In the genomic region with DNA sequence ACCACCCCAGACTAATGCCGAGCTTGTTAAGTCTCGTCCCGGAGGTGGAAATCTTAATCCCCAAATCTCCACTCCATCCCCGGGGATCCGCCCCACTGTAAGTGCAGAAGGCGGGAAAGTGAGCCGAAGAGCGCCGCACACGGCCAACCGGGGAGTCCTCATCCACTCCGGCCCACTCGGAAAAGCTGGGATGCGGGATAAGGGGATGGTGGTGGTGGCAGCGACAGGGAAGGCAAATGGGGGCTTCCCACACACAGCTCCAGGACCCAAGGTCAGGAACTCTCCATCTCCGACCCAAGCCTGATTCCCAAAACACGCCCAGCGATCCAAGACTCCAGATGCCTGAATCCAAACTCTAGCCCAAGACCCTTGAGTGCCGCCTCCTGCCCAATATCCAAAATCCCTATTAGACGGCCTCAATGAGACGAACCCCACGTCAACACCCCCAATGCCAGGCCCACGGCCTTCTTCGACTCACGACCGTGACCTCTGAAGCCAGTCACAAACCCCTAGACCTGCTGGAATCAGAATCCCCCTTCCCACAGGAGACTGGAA, we compare ENCODE assay signal across 1 cellular context.
TF ChIP-seq lines count a peak whose summit lies in the region.

No MANE protein-coding gene starts in this region.

TF ChIP-seq in GM12878, 131 proteins besides CTCF, POLR2A, EP300 and RAD21 (continued from another document):
- TF ChIP-seq, protein P1, sequence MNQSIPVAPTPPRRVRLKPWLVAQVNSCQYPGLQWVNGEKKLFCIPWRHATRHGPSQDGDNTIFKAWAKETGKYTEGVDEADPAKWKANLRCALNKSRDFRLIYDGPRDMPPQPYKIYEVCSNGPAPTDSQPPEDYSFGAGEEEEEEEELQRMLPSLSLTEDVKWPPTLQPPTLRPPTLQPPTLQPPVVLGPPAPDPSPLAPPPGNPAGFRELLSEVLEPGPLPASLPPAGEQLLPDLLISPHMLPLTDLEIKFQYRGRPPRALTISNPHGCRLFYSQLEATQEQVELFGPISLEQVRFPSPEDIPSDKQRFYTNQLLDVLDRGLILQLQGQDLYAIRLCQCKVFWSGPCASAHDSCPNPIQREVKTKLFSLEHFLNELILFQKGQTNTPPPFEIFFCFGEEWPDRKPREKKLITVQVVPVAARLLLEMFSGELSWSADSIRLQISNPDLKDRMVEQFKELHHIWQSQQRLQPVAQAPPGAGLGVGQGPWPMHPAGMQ (IDR thresholded peaks at IDR 0.05; ENCODE audit: borderline replicate concordance), result no peak
- TF ChIP-seq EED (IDR thresholded peaks at IDR 0.05; ENCODE audit: low read depth), result peak; percentile 33; the same call in 1 of the 2 replicates
- TF ChIP-seq MTA2 (IDR thresholded peaks at IDR 0.05; ENCODE audit: low read depth), result peak; percentile 29; the same call in 1 of the 2 replicates
- TF ChIP-seq SRF (IDR thresholded peaks at IDR 0.05; ENCODE audit: low read depth in 2 of 2, low read length in 2 of 2), result no peak
- peak; percentile 40 to 55; a peak in 3 of 4 replicates for TF ChIP-seq IKZF2 (IDR thresholded peaks at IDR 0.05)
- TF ChIP-seq FOXM1 (IDR thresholded peaks at IDR 0.05; ENCODE audit: low read depth, low read length), result no peak
- TF ChIP-seq IKZF1 (conservative IDR thresholded peaks at IDR 0.05), result peak; percentile 37
